Comparison of ENCODE assay signal across 15 cellular contexts in the genomic region with DNA sequence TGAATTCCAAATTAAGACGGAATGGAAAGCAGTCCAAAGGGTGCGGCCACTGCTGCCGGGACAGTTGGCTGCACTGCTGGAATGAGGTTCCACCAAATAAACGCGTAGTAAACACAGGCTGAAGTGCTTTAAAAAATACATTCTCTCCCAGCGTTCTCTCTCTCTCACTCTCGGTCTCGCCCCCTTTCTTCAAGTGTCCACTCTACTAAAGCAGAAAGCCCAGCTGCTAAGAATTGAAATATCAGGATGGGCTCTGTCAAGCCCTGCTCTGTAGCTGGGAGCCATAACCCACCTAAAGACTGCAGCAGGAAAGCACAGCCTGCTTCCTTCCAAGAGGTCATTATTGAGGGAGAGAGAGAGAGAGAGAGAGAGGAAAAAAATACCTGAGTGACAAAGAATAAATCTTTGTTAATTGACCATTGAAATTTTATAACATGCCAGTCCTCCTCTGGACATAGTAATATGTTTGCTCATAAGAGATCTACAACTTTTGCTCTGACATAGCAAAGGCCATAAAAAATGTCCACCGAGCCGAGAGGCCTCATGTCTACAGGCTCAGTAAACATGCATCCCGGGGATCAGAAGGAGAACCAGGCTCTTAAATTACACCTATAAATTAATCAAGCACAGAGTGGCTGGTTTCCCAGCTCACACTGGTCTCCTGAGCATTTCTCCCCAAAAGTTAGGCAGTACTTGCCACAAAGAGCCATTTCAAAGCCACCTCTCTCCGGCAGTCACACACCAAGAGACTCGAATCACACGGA.
A peak's percentile ranks its signal among the peaks of the same experiment; 100 is the strongest.
DNase-seq lines count a peak whose midpoint lies in the region; ATAC-seq and TF ChIP-seq lines count a peak whose summit lies in the region.
"Had no signal": no experiment of that assay in that cellular context is flagged by ENCODE, and none has a peak within 500 bp of the region (broad histone marks: within the 10 kb centered on the region; RNA-seq: fewer than 3 reads in every experiment).

No MANE protein-coding gene starts in this region.

- intact Hi-C loops in dorsolateral prefrontal cortex (cut with DNase I), result loop anchor here in 1 of 2 donors (5.0 kb wide), 1 partner anchor 72 kb away; a partner anchor contains a TSS

- H3K27me3 Mint-ChIP-seq in mesothelial cell of epicardium (ENCODE audit: low read depth), result no peaks in the 10 kb centered on the region

- ATAC-seq in HG03432 (IDR thresholded peaks at IDR 0.05; ENCODE audit: unreplicated experiment), result no peak

- DNase-seq in HK-2 (ENCODE audit: unreplicated experiment), result peak; percentile 28
- DNase-seq in dorsolateral prefrontal cortex, result no peak
- no peak for DNase-seq in mesothelial cell of epicardium (ENCODE audit: low spot score in 2 of 2, unreplicated experiment in 2 of 2)
- DNase-seq in cerebellar cortex (ENCODE audit: low spot score), result no peak
- DNase-seq in brain microvascular endothelial cell, result no peak
- DNase-seq in activated CD4-positive, alpha-beta T cell treated with anti-CD3 and anti-CD28 coated beads for 48 hours, result no peak
- DNase-seq: activated T-cell treated with anti-CD3 and anti-CD28 coated beads, Interleukin-2, amount 50 U/mL, for 48 hours; effector memory CD4-positive, alpha-beta T cell; GM23248; left ventricle myocardium inferior; MG63; NCI-H345 had no signal

- peak overlapping the region in 12 of 59 donors; percentile 6 to 42 (median 30) for H3K4me3 ChIP-seq in dorsolateral prefrontal cortex
- no peak overlapping the region for H3K4me3 ChIP-seq in brain microvascular endothelial cell (ENCODE audit: low read depth, low read length)
- H3K4me3 ChIP-seq: GM23248, left ventricle myocardium inferior, MG63 had no signal

- no peak for TF ChIP-seq CTCF in dorsolateral prefrontal cortex (IDR thresholded peaks at IDR 0.05 in 54 of 56, conservative IDR thresholded peaks at IDR 0.05 in 2 of 56; ENCODE audit: low read depth in 1 of 56, partially characterized antibody in 56 of 56)
- TF ChIP-seq CTCF in mesothelial cell of epicardium (IDR thresholded peaks at IDR 0.05; ENCODE audit: unreplicated experiment), result no peak
- no peak for TF ChIP-seq CTCF in brain microvascular endothelial cell (IDR thresholded peaks at IDR 0.05; ENCODE audit: low read depth, low read length, missing control alignments)

- H3K36me3 ChIP-seq in brain microvascular endothelial cell (replicated peaks), result no peaks in the 10 kb centered on the region
- H3K36me3 ChIP-seq: left ventricle myocardium inferior, MG63 had no signal

- no peak overlapping the region for H3K4me3 Mint-ChIP-seq in mesothelial cell of epicardium

- in situ Hi-C loops in brain microvascular endothelial cell (cut with HindIII; ENCODE audit: low pct_ligation_motif_present, low sequenced_read_pairs), result no loop called here

- H3K27ac ChIP-seq in dorsolateral prefrontal cortex (peak overlapping the region; percentile 60 to 100 (median 97)), temporal lobe (ENCODE audit: low read depth, low read length) (peak overlapping the region; percentile 98), brain microvascular endothelial cell (no peak overlapping the region)
- H3K27ac ChIP-seq: C4-2B, GM23248, left ventricle myocardium inferior had no signal

- H3K9me3 Mint-ChIP-seq in mesothelial cell of epicardium, result no peaks in the 10 kb centered on the region

- peak overlapping the region; percentile 87 for H3K27ac Mint-ChIP-seq in mesothelial cell of epicardium

- H3K27me3 ChIP-seq in dorsolateral prefrontal cortex (no peaks in the 10 kb centered on the region), brain microvascular endothelial cell (replicated peaks) (no peaks in the 10 kb centered on the region)
- H3K27me3 ChIP-seq: MG63 had no signal

- H3K4me1 Mint-ChIP-seq in mesothelial cell of epicardium, result peaks cover 58% of the 10 kb centered on the region

- H3K36me3 Mint-ChIP-seq in mesothelial cell of epicardium, result peaks cover 25% of the 10 kb centered on the region
